1 cellular context compared by ENCODE assay signal in genomic region chr2:237405006-237405559, GRCh38.
TF ChIP-seq lines count a peak whose summit lies in the region.

No MANE protein-coding gene starts in this region.

TF ChIP-seq in K562, 482 proteins besides CTCF, POLR2A, EP300 and RAD21:
- TF ChIP-seq ZNF384 (IDR thresholded peaks at IDR 0.05; ENCODE audit: low read depth, low read length) (no peak), HOMEZ (CRISPR knock-in tag; IDR thresholded peaks at IDR 0.05) (no peak), CBX8 (IDR thresholded peaks at IDR 0.05; ENCODE audit: borderline replicate concordance, extremely low read depth, low read depth, low read length, poor library complexity, severe bottlenecking) (peak; percentile 67), PREB (CRISPR knock-in tag; IDR thresholded peaks at IDR 0.05) (no peak), GTF2F1 (IDR thresholded peaks at IDR 0.05; ENCODE audit: low read depth, low read length) (no peak), CHD2 (IDR thresholded peaks at IDR 0.05; ENCODE audit: low read depth, low read length) (no peak), SP1 (CRISPR knock-in tag; IDR thresholded peaks at IDR 0.05) (no peak)
